In genomic region chr10:110497438-110498086, GRCh38 we compare ENCODE assay signal across 1 cellular context.
A peak's percentile ranks its signal among the peaks of the same experiment; 100 is the strongest.
TF ChIP-seq lines count a peak whose summit lies in the region.

A gene with protein sequence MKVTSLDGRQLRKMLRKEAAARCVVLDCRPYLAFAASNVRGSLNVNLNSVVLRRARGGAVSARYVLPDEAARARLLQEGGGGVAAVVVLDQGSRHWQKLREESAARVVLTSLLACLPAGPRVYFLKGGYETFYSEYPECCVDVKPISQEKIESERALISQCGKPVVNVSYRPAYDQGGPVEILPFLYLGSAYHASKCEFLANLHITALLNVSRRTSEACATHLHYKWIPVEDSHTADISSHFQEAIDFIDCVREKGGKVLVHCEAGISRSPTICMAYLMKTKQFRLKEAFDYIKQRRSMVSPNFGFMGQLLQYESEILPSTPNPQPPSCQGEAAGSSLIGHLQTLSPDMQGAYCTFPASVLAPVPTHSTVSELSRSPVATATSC (plus strand): TSS chr10:110497907. CDS start chr10:110498122, 215 bp downstream.

TF ChIP-seq in WTC11, 78 proteins besides CTCF, POLR2A, EP300 and RAD21 (continued from another document):
- TF ChIP-seq, protein P1, sequence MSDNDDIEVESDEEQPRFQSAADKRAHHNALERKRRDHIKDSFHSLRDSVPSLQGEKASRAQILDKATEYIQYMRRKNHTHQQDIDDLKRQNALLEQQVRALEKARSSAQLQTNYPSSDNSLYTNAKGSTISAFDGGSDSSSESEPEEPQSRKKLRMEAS (CRISPR knock-in tag; IDR thresholded peaks at IDR 0.05): peak; percentile 50; the same call in 1 of the 2 replicates
- no peak for TF ChIP-seq ZNF317 (CRISPR knock-in tag; IDR thresholded peaks at IDR 0.05; ENCODE audit: borderline replicate concordance, low read depth)
- no peak for TF ChIP-seq ZNF232 (CRISPR knock-in tag; IDR thresholded peaks at IDR 0.05)
- 0 out of 2 replicates have a peak, but pooled peaks have one; percentile 50 for TF ChIP-seq IRF2 (CRISPR knock-in tag; IDR thresholded peaks at IDR 0.05; ENCODE audit: borderline replicate concordance, low read depth)
- TF ChIP-seq NFE2L1 (CRISPR knock-in tag; IDR thresholded peaks at IDR 0.05): peak; percentile 72; the same call in 1 of the 2 replicates
- TF ChIP-seq ZNF263 (CRISPR knock-in tag; IDR thresholded peaks at IDR 0.05; ENCODE audit: low read depth): 0 out of 2 replicates have a peak, but pooled peaks have one; percentile 22
- 0 out of 2 replicates have a peak, but pooled peaks have one; percentile 41 for TF ChIP-seq ARID4B (CRISPR knock-in tag; IDR thresholded peaks at IDR 0.05; ENCODE audit: borderline replicate concordance)
- no peak for TF ChIP-seq GABPB1 (CRISPR knock-in tag; IDR thresholded peaks at IDR 0.05)
- TF ChIP-seq CREM (CRISPR knock-in tag; IDR thresholded peaks at IDR 0.05): peak; percentile 63; the same call in 1 of the 2 replicates
- peak; percentile 97 for TF ChIP-seq SP1 (CRISPR knock-in tag; conservative IDR thresholded peaks at IDR 0.05)
- peak; percentile 29; the same call in 1 of the 2 replicates for TF ChIP-seq HMGXB4 (CRISPR knock-in tag; IDR thresholded peaks at IDR 0.05)
- no peak for TF ChIP-seq EMX1 (CRISPR knock-in tag; IDR thresholded peaks at IDR 0.05)
- TF ChIP-seq AFF4 (CRISPR knock-in tag; IDR thresholded peaks at IDR 0.05; ENCODE audit: borderline replicate concordance): no peak
- TF ChIP-seq, protein P2, sequence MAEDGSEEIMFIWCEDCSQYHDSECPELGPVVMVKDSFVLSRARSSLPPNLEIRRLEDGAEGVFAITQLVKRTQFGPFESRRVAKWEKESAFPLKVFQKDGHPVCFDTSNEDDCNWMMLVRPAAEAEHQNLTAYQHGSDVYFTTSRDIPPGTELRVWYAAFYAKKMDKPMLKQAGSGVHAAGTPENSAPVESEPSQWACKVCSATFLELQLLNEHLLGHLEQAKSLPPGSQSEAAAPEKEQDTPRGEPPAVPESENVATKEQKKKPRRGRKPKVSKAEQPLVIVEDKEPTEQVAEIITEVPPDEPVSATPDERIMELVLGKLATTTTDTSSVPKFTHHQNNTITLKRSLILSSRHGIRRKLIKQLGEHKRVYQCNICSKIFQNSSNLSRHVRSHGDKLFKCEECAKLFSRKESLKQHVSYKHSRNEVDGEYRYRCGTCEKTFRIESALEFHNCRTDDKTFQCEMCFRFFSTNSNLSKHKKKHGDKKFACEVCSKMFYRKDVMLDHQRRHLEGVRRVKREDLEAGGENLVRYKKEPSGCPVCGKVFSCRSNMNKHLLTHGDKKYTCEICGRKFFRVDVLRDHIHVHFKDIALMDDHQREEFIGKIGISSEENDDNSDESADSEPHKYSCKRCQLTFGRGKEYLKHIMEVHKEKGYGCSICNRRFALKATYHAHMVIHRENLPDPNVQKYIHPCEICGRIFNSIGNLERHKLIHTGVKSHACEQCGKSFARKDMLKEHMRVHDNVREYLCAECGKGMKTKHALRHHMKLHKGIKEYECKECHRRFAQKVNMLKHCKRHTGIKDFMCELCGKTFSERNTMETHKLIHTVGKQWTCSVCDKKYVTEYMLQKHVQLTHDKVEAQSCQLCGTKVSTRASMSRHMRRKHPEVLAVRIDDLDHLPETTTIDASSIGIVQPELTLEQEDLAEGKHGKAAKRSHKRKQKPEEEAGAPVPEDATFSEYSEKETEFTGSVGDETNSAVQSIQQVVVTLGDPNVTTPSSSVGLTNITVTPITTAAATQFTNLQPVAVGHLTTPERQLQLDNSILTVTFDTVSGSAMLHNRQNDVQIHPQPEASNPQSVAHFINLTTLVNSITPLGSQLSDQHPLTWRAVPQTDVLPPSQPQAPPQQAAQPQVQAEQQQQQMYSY (CRISPR knock-in tag; IDR thresholded peaks at IDR 0.05): peak; percentile 22; the same call in 1 of the 2 replicates
- TF ChIP-seq KAT7 (CRISPR knock-in tag; IDR thresholded peaks at IDR 0.05; ENCODE audit: borderline replicate concordance): peak; percentile 1; the same call in 1 of the 2 replicates
TF ChIP-seq in WTC11: peak in this region for 20.
